12 cellular contexts compared by ENCODE assay signal in genomic region chr2:230128943-230129342, GRCh38.
DNase-seq lines count a peak whose midpoint lies in the region; ATAC-seq and TF ChIP-seq lines count a peak whose summit lies in the region.
"Had no signal": no experiment of that assay in that cellular context is flagged by ENCODE, and none has a peak within 500 bp of the region (broad histone marks: within the 10 kb centered on the region; RNA-seq: fewer than 3 reads in every experiment).

No MANE protein-coding gene starts in this region.

- H3K4me3 ChIP-seq in AG09309 (ENCODE audit: control insufficient read depth, low read depth, low read length): no peak overlapping the region
- no peak overlapping the region for H3K4me3 ChIP-seq in fibroblast of mammary gland (ENCODE audit: control insufficient read depth, low read depth, low read length)

- ATAC-seq in sciatic nerve (peak; percentile 62), GM21737 (IDR thresholded peaks at IDR 0.05; ENCODE audit: unreplicated experiment) (no peak)
- ATAC-seq: HCT116, Right ventricle myocardium inferior had no signal

- TF ChIP-seq CTCF in AG09309 (IDR thresholded peaks at IDR 0.05; ENCODE audit: control insufficient read depth, insufficient read depth, low read depth, low read length, missing control alignments) (no peak), fibroblast of mammary gland (conservative IDR thresholded peaks at IDR 0.05; ENCODE audit: control insufficient read depth, insufficient read depth, low read depth, low read length) (no peak)

- intact Hi-C loops in sciatic nerve (cut with DNase I): no loop called here

- DNase-seq in AG09309 (ENCODE audit: low read depth) (peak; percentile 34), OCI-M1 (lab: John Stamatoyannopoulos, UW) (peak; percentile 25), fibroblast of mammary gland (ENCODE audit: low read depth) (peak; percentile 83), sciatic nerve (ENCODE audit: low spot score) (no peak), COLO829 (ENCODE audit: low spot score) (no peak), SW 1271 (lab: John Stamatoyannopoulos, UW) (no peak), NCI-H2196 (lab: John Stamatoyannopoulos, UW; ENCODE audit: unreplicated experiment) (no peak)
- DNase-seq: NCI-H446; stimulated activated CD4-positive, alpha-beta T cell treated with anti-CD3 and anti-CD28 coated beads, Interleukin-12 subunit alpha, Interleukin-12 subunit beta, amount 100 ng/mL, for 4 hours had no signal

Comparison
In these comparisons a context has a peak if more than half of its experiments do, and no peak if none do; other contexts are left out.
1. DNase-seq: peak in AG09309 (single experiment), OCI-M1 (single experiment) and fibroblast of mammary gland (single experiment); none in sciatic nerve (single experiment), COLO829 (single experiment), SW 1271 (0 of 2) and NCI-H2196 (single experiment).